Comparison of ENCODE assay signal across 2 cellular contexts in the genomic region with DNA sequence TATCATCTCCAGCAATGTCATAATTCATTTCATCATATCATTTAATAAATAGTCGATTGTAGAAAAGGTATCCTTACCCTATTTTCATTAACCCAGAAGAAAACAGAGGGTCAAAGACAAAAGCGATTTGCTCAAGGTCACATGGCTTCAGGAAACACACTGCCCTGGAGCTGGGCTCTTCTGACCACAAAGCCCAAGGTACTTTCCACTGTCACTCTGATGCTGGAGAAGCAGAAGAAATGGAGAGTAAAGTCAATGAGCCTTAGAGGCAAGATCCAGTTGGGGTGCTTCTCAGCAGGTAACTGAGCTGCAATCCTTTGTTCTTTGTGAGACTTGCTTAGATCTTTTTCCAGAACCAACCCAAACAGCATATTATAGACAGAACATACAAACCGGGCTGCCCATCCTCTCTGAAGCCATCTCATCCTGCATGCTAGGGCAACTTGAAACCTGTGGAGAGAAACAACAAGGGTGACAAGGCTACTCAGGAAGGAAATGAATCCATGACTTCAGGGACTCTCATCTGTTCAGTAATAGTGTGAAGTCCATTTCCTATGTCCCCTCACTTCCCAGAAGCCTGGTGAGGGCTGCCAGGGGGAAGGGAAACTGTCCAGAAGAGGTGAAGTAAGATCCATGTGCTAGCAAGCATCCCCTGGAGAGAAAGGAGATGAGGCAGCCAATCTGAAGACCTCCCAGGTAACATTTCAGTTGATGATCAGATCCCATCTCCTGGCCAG.
TF ChIP-seq lines count a peak whose summit lies in the region.

No MANE protein-coding gene starts in this region.

TF ChIP-seq in endothelial cell of umbilical vein, 7 proteins besides CTCF, POLR2A, EP300 and RAD21:
- TF ChIP-seq, protein P1, sequence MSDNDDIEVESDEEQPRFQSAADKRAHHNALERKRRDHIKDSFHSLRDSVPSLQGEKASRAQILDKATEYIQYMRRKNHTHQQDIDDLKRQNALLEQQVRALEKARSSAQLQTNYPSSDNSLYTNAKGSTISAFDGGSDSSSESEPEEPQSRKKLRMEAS (IDR thresholded peaks at IDR 0.05; ENCODE audit: insufficient read depth, insufficient read length), result no peak
- TF ChIP-seq FOS (IDR thresholded peaks at IDR 0.05; ENCODE audit: borderline replicate concordance, insufficient read depth, low read length), result peak; percentile 39
- TF ChIP-seq POLR2AphosphoS5 (IDR thresholded peaks at IDR 0.05; ENCODE audit: insufficient read depth, low read depth, low read length), result no peak
- TF ChIP-seq EZH2 (IDR thresholded peaks at IDR 0.05; ENCODE audit: borderline replicate concordance, low read depth, low read length, severe bottlenecking), result no peak
- no peak for TF ChIP-seq MYC (IDR thresholded peaks at IDR 0.05; ENCODE audit: low read depth, low read length)
- TF ChIP-seq GATA2 (IDR thresholded peaks at IDR 0.05; ENCODE audit: insufficient read depth, insufficient read length, low read depth, low read length), result no peak
- peak; percentile 8 for TF ChIP-seq JUN (IDR thresholded peaks at IDR 0.05; ENCODE audit: borderline replicate concordance, insufficient read depth, insufficient read length, low read depth)

TF ChIP-seq in HepG2, 621 proteins besides CTCF, POLR2A, EP300 and RAD21 (continued from another document):
- TF ChIP-seq ZNF383 (CRISPR knock-in tag; IDR thresholded peaks at IDR 0.05; ENCODE audit: borderline replicate concordance) (no peak), ATF1 (CRISPR knock-in tag; IDR thresholded peaks at IDR 0.05) (no peak), ATF7-NPFF (CRISPR knock-in tag; IDR thresholded peaks at IDR 0.05; ENCODE audit: low read depth) (no peak), ZNF253 (CRISPR knock-in tag; IDR thresholded peaks at IDR 0.05; ENCODE audit: borderline replicate concordance) (no peak), NFRKB (IDR thresholded peaks at IDR 0.05) (no peak), ZNF34 (CRISPR knock-in tag; IDR thresholded peaks at IDR 0.05; ENCODE audit: borderline replicate concordance) (no peak), ZNF367 (CRISPR knock-in tag; IDR thresholded peaks at IDR 0.05; ENCODE audit: borderline replicate concordance) (no peak), ZNF724P (CRISPR knock-in tag; IDR thresholded peaks at IDR 0.05; ENCODE audit: borderline replicate concordance) (no peak), THAP11 (CRISPR knock-in tag; IDR thresholded peaks at IDR 0.05) (no peak)
- TF ChIP-seq, protein P2, sequence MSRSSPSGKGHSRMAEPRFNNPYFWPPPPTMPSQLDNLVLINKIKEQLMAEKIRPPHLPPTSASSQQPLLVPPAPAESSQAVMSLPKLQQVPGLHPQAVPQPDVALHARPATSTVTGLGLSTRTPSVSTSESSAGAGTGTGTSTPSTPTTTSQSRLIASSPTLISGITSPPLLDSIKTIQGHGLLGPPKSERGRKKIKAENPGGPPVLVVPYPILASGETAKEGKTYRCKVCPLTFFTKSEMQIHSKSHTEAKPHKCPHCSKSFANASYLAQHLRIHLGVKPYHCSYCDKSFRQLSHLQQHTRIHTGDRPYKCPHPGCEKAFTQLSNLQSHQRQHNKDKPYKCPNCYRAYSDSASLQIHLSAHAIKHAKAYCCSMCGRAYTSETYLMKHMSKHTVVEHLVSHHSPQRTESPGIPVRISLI (CRISPR knock-in tag; IDR thresholded peaks at IDR 0.05; ENCODE audit: borderline replicate concordance), result no peak
- TF ChIP-seq, protein P3, sequence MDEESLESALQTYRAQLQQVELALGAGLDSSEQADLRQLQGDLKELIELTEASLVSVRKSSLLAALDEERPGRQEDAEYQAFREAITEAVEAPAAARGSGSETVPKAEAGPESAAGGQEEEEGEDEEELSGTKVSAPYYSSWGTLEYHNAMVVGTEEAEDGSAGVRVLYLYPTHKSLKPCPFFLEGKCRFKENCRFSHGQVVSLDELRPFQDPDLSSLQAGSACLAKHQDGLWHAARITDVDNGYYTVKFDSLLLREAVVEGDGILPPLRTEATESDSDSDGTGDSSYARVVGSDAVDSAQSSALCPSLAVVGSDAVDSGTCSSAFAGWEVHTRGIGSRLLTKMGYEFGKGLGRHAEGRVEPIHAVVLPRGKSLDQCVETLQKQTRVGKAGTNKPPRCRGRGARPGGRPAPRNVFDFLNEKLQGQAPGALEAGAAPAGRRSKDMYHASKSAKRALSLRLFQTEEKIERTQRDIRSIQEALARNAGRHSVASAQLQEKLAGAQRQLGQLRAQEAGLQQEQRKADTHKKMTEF (CRISPR knock-in tag; IDR thresholded peaks at IDR 0.05), result no peak
- TF ChIP-seq, protein P4, sequence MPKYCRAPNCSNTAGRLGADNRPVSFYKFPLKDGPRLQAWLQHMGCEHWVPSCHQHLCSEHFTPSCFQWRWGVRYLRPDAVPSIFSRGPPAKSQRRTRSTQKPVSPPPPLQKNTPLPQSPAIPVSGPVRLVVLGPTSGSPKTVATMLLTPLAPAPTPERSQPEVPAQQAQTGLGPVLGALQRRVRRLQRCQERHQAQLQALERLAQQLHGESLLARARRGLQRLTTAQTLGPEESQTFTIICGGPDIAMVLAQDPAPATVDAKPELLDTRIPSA (CRISPR knock-in tag; IDR thresholded peaks at IDR 0.05; ENCODE audit: borderline replicate concordance), result no peak
